1 cellular context compared by ENCODE assay signal in genomic region chr11:70699294-70700221, GRCh38.
TF ChIP-seq lines count a peak whose summit lies in the region.

No MANE protein-coding gene starts in this region.

TF ChIP-seq in HepG2, 621 proteins besides CTCF, POLR2A, EP300 and RAD21 (continued from another document and continues in another):
- TF ChIP-seq GMEB2 (CRISPR knock-in tag; IDR thresholded peaks at IDR 0.05; ENCODE audit: low read depth): no peak
- TF ChIP-seq ZNF724P (CRISPR knock-in tag; IDR thresholded peaks at IDR 0.05; ENCODE audit: borderline replicate concordance): no peak
- peak; percentile 77; the same call in 1 of the 2 replicates for TF ChIP-seq ETV5 (CRISPR knock-in tag; IDR thresholded peaks at IDR 0.05; ENCODE audit: borderline replicate concordance)
- no peak for TF ChIP-seq FOSL1 (CRISPR knock-in tag; IDR thresholded peaks at IDR 0.05; ENCODE audit: borderline replicate concordance)
- TF ChIP-seq NFIB (CRISPR knock-in tag; IDR thresholded peaks at IDR 0.05; ENCODE audit: borderline replicate concordance): no peak
- TF ChIP-seq ZNF782 (CRISPR knock-in tag; IDR thresholded peaks at IDR 0.05; ENCODE audit: borderline replicate concordance): no peak
- no peak for TF ChIP-seq YEATS4 (CRISPR knock-in tag; IDR thresholded peaks at IDR 0.05; ENCODE audit: borderline replicate concordance)
- 0 out of 2 replicates have a peak, but pooled peaks have one; percentile 16 for TF ChIP-seq SMAD3 (CRISPR knock-in tag; IDR thresholded peaks at IDR 0.05)
- TF ChIP-seq STAT6 (CRISPR knock-in tag; IDR thresholded peaks at IDR 0.05; ENCODE audit: borderline replicate concordance): no peak
- no peak for TF ChIP-seq MTA3 (CRISPR knock-in tag; IDR thresholded peaks at IDR 0.05)
- no peak for TF ChIP-seq PHF21A (CRISPR knock-in tag; IDR thresholded peaks at IDR 0.05)
- 0 out of 2 replicates have a peak, but pooled peaks have one; percentile 6 for TF ChIP-seq TCF7 (IDR thresholded peaks at IDR 0.05; ENCODE audit: low read depth)
- TF ChIP-seq ISX (CRISPR knock-in tag; conservative IDR thresholded peaks at IDR 0.05): no peak
- TF ChIP-seq ZEB1 (IDR thresholded peaks at IDR 0.05; ENCODE audit: insufficient replicate concordance, low read depth): peak; percentile 24
- TF ChIP-seq POLR2G (IDR thresholded peaks at IDR 0.05; ENCODE audit: low read depth, low read length): no peak
- TF ChIP-seq CHD2 (IDR thresholded peaks at IDR 0.05; ENCODE audit: low read depth, low read length): no peak
- peak; percentile 46 for TF ChIP-seq SAP130 (CRISPR knock-in tag; IDR thresholded peaks at IDR 0.05; ENCODE audit: low read depth)
- TF ChIP-seq ZNF773 (CRISPR knock-in tag; IDR thresholded peaks at IDR 0.05; ENCODE audit: borderline replicate concordance): no peak
- peak; percentile 57; the same call in 1 of the 2 replicates for TF ChIP-seq FOXP4 (CRISPR knock-in tag; IDR thresholded peaks at IDR 0.05)
- TF ChIP-seq ZNF143 (CRISPR knock-in tag; IDR thresholded peaks at IDR 0.05): peak; percentile 91
- TF ChIP-seq NCOR1 (IDR thresholded peaks at IDR 0.05; ENCODE audit: borderline replicate concordance, low read length): no peak
- no peak for TF ChIP-seq ZNF749 (CRISPR knock-in tag; IDR thresholded peaks at IDR 0.05; ENCODE audit: borderline replicate concordance)
- no peak for TF ChIP-seq ZNF792 (CRISPR knock-in tag; IDR thresholded peaks at IDR 0.05)
- TF ChIP-seq GATAD2A (CRISPR knock-in tag; IDR thresholded peaks at IDR 0.05): 0 out of 2 replicates have a peak, but pooled peaks have one; percentile 2
- 0 out of 2 replicates have a peak, but pooled peaks have one; percentile 12 for TF ChIP-seq SALL1 (CRISPR knock-in tag; IDR thresholded peaks at IDR 0.05)
- TF ChIP-seq PHF20 (CRISPR knock-in tag; IDR thresholded peaks at IDR 0.05): no peak
- TF ChIP-seq SOX6 (IDR thresholded peaks at IDR 0.05): no peak
- TF ChIP-seq SOX6 (CRISPR knock-in tag; IDR thresholded peaks at IDR 0.05): peak; percentile 48
- peak; percentile 78 for TF ChIP-seq HCFC1 (IDR thresholded peaks at IDR 0.05; ENCODE audit: low read depth, low read length)
- peak; percentile 40; the same call in 1 of the 2 replicates for TF ChIP-seq ZNF362 (CRISPR knock-in tag; IDR thresholded peaks at IDR 0.05; ENCODE audit: borderline replicate concordance)
- no peak for TF ChIP-seq ZNF576 (CRISPR knock-in tag; IDR thresholded peaks at IDR 0.05)
- TF ChIP-seq TERF1 (CRISPR knock-in tag; IDR thresholded peaks at IDR 0.05): no peak
- no peak for TF ChIP-seq ARNTL (CRISPR knock-in tag; IDR thresholded peaks at IDR 0.05)
- TF ChIP-seq ZNF629 (CRISPR knock-in tag; conservative IDR thresholded peaks at IDR 0.05): no peak
- TF ChIP-seq NPAS2 (CRISPR knock-in tag; IDR thresholded peaks at IDR 0.05; ENCODE audit: borderline replicate concordance): no peak
- peak; percentile 65; the same call in 1 of the 2 replicates for TF ChIP-seq IRF2 (CRISPR knock-in tag; IDR thresholded peaks at IDR 0.05)
- TF ChIP-seq NR2F6 (IDR thresholded peaks at IDR 0.05): 0 out of 2 replicates have a peak, but pooled peaks have one; percentile 20
- TF ChIP-seq NR2F6 (CRISPR knock-in tag; IDR thresholded peaks at IDR 0.05): 0 out of 2 replicates have a peak, but pooled peaks have one; percentile 4
- TF ChIP-seq ZNF816 (CRISPR knock-in tag; IDR thresholded peaks at IDR 0.05; ENCODE audit: borderline replicate concordance): no peak
- TF ChIP-seq HNRNPLL (IDR thresholded peaks at IDR 0.05; ENCODE audit: low read depth, low read length, poor library complexity, severe bottlenecking): no peak
- TF ChIP-seq NCOA5 (CRISPR knock-in tag; IDR thresholded peaks at IDR 0.05): no peak
- TF ChIP-seq ZNF326 (CRISPR knock-in tag; IDR thresholded peaks at IDR 0.05; ENCODE audit: borderline replicate concordance): no peak
- TF ChIP-seq ZNF644 (CRISPR knock-in tag; IDR thresholded peaks at IDR 0.05; ENCODE audit: low read depth): no peak
- peak; percentile 29; the same call in 1 of the 2 replicates for TF ChIP-seq FOXO1 (CRISPR knock-in tag; IDR thresholded peaks at IDR 0.05)
- TF ChIP-seq ZSCAN21 (CRISPR knock-in tag; IDR thresholded peaks at IDR 0.05; ENCODE audit: borderline replicate concordance): no peak
- TF ChIP-seq SSRP1 (CRISPR knock-in tag; IDR thresholded peaks at IDR 0.05): no peak
- TF ChIP-seq ARID5B (CRISPR knock-in tag; IDR thresholded peaks at IDR 0.05): peak; percentile 52; the same call in 1 of the 2 replicates
- peak; percentile 38; the same call in 1 of the 2 replicates for TF ChIP-seq GABPB1 (CRISPR knock-in tag; IDR thresholded peaks at IDR 0.05)
- no peak for TF ChIP-seq SMAD9 (CRISPR knock-in tag; IDR thresholded peaks at IDR 0.05)
- TF ChIP-seq PHF8 (CRISPR knock-in tag; IDR thresholded peaks at IDR 0.05): no peak
- TF ChIP-seq HNF4G (IDR thresholded peaks at IDR 0.05; ENCODE audit: borderline replicate concordance, low read depth, low read length): no peak
- TF ChIP-seq HNF4G (CRISPR knock-in tag; IDR thresholded peaks at IDR 0.05; ENCODE audit: borderline replicate concordance, low read depth): no peak
- TF ChIP-seq ZSCAN29 (CRISPR knock-in tag; conservative IDR thresholded peaks at IDR 0.05): no peak
- no peak for TF ChIP-seq ZFAT (CRISPR knock-in tag; conservative IDR thresholded peaks at IDR 0.05)
- no peak for TF ChIP-seq SP5 (CRISPR knock-in tag; IDR thresholded peaks at IDR 0.05; ENCODE audit: borderline replicate concordance, low read depth)
- TF ChIP-seq REL (CRISPR knock-in tag; conservative IDR thresholded peaks at IDR 0.05): no peak
- peak; percentile 47; the same call in 1 of the 2 replicates for TF ChIP-seq SUZ12 (IDR thresholded peaks at IDR 0.05; ENCODE audit: low read depth, low read length)
- peak; percentile 75 for TF ChIP-seq NFYC (CRISPR knock-in tag; IDR thresholded peaks at IDR 0.05)
- no peak for TF ChIP-seq ZNF484 (CRISPR knock-in tag; IDR thresholded peaks at IDR 0.05; ENCODE audit: borderline replicate concordance, low read depth)
- TF ChIP-seq HIVEP1 (CRISPR knock-in tag; IDR thresholded peaks at IDR 0.05): no peak
- TF ChIP-seq ZNF75D (CRISPR knock-in tag; IDR thresholded peaks at IDR 0.05; ENCODE audit: borderline replicate concordance): no peak
- peak; percentile 30; the same call in 1 of the 2 replicates for TF ChIP-seq ZGPAT (CRISPR knock-in tag; IDR thresholded peaks at IDR 0.05)
